ENCODE assay signal across 8 cellular contexts in the genomic region with DNA sequence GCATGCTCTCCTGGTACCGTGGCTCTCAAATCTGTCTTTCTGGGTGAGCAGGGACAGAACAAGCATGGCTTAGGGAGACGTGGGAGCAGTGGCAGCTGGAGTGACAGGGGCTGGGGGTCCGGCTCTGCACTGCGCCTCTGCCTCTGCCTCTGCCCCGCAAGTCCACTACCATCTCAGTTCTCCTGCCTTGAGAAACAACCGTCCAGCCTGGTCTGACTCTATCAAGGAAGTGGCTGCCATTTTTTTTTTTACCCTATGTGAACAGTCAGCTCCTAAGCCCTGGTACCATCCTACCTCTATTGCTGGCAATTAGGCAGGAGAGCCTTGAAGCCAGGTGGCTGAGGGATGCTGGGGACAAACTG.
DNase-seq lines count a peak whose midpoint lies in the region; ATAC-seq and TF ChIP-seq lines count a peak whose summit lies in the region.
"Had no signal": no experiment of that assay in that cellular context is flagged by ENCODE, and none has a peak within 500 bp of the region (broad histone marks: within the 10 kb centered on the region; RNA-seq: fewer than 3 reads in every experiment).

No MANE protein-coding gene starts in this region.

- TF ChIP-seq CTCF in RWPE1 (conservative IDR thresholded peaks at IDR 0.05; ENCODE audit: low read depth): no peak

- no peaks in the 10 kb centered on the region for H3K27me3 Mint-ChIP-seq in central memory CD8-positive, alpha-beta T cell
- H3K27me3 Mint-ChIP-seq: naive B cell had no signal

- H3K27ac ChIP-seq in RWPE1: peak overlapping the region; percentile 26; the same call in 1 of the 2 replicates

- no peak for ATAC-seq in central memory CD8-positive, alpha-beta T cell (replicated peaks; ENCODE audit: extremely low read depth, poor library complexity, severe bottlenecking)
- no peak for ATAC-seq in stimulated activated effector memory CD8-positive, alpha-beta T cell treated with anti-CD3 and anti-CD28 coated beads, Interleukin-12 subunit alpha, Interleukin-12 subunit beta, amount 100 ng/mL, for 72 hours

- no peak overlapping the region for H3K4me3 Mint-ChIP-seq in central memory CD8-positive, alpha-beta T cell
- H3K4me3 Mint-ChIP-seq in stimulated activated effector memory CD8-positive, alpha-beta T cell treated with anti-CD3 and anti-CD28 coated beads, Interleukin-12 subunit alpha, Interleukin-12 subunit beta, amount 100 ng/mL, for 72 hours: peak overlapping the region; percentile 72
- H3K4me3 Mint-ChIP-seq: activated naive CD4-positive, alpha-beta T cell treated with anti-CD3 and anti-CD28 coated beads for 36 hours had no signal

- DNase-seq in RWPE1 (ENCODE audit: low spot score): no peak
- no peak for DNase-seq in central memory CD8-positive, alpha-beta T cell (ENCODE audit: low spot score in 2 of 2)
- DNase-seq in stimulated activated effector memory CD8-positive, alpha-beta T cell treated with anti-CD3 and anti-CD28 coated beads, Interleukin-12 subunit alpha, Interleukin-12 subunit beta, amount 100 ng/mL, for 72 hours (ENCODE audit: low spot score in 2 of 2): no peak
- no peak for DNase-seq in DMS153 (lab: John Stamatoyannopoulos, UW)
- DNase-seq in DMS114 treated with DMSO at 0.1 percent for 48 hours (lab: John Stamatoyannopoulos, UW; ENCODE audit: unreplicated experiment): no peak
- DNase-seq: naive B cell, NCI-H1930 had no signal

- peak overlapping the region; percentile 92 for H3K27ac Mint-ChIP-seq in central memory CD8-positive, alpha-beta T cell (ENCODE audit: low read depth)
- H3K27ac Mint-ChIP-seq in stimulated activated effector memory CD8-positive, alpha-beta T cell treated with anti-CD3 and anti-CD28 coated beads, Interleukin-12 subunit alpha, Interleukin-12 subunit beta, amount 100 ng/mL, for 72 hours: peak overlapping the region; percentile 92

- peaks cover 12% of the 10 kb centered on the region for H3K36me3 Mint-ChIP-seq in central memory CD8-positive, alpha-beta T cell (ENCODE audit: insufficient read depth)
- peaks cover 69% of the 10 kb centered on the region for H3K36me3 Mint-ChIP-seq in stimulated activated effector memory CD8-positive, alpha-beta T cell treated with anti-CD3 and anti-CD28 coated beads, Interleukin-12 subunit alpha, Interleukin-12 subunit beta, amount 100 ng/mL, for 72 hours

- H3K9me3 Mint-ChIP-seq in central memory CD8-positive, alpha-beta T cell: no peaks in the 10 kb centered on the region
- no peaks in the 10 kb centered on the region for H3K9me3 Mint-ChIP-seq in stimulated activated effector memory CD8-positive, alpha-beta T cell treated with anti-CD3 and anti-CD28 coated beads, Interleukin-12 subunit alpha, Interleukin-12 subunit beta, amount 100 ng/mL, for 72 hours
- H3K9me3 Mint-ChIP-seq: activated naive CD4-positive, alpha-beta T cell treated with anti-CD3 and anti-CD28 coated beads for 36 hours; naive B cell had no signal

- peaks cover 48% of the 10 kb centered on the region for H3K4me1 Mint-ChIP-seq in central memory CD8-positive, alpha-beta T cell
- peaks cover 57% of the 10 kb centered on the region for H3K4me1 Mint-ChIP-seq in stimulated activated effector memory CD8-positive, alpha-beta T cell treated with anti-CD3 and anti-CD28 coated beads, Interleukin-12 subunit alpha, Interleukin-12 subunit beta, amount 100 ng/mL, for 72 hours

- POLR2A ChIA-PET in RWPE1 (lab: Yijun Ruan, JAX; ENCODE audit: low non-redundant PET): no interaction called here

- CTCF ChIA-PET in RWPE1 (lab: Yijun Ruan, JAX): interaction anchor here (0.9 kb wide), 1 partner anchor 20 kb away, joined by 3 read pairs; no protein-coding TSS in a partner anchor
